Comparison of ENCODE assay signal across 25 cellular contexts in genomic region chr6:12414096-12414675, GRCh38.
DNase-seq lines count a peak whose midpoint lies in the region; ATAC-seq, FAIRE-seq and TF ChIP-seq lines count a peak whose summit lies in the region.
"Had no signal": no experiment of that assay in that cellular context is flagged by ENCODE, and none has a peak within 500 bp of the region (broad histone marks: within the 10 kb centered on the region; RNA-seq: fewer than 3 reads in every experiment).

No MANE protein-coding gene starts in this region.

- TF ChIP-seq CTCF in AG10803 (conservative IDR thresholded peaks at IDR 0.05; ENCODE audit: low read length) = no peak
- TF ChIP-seq CTCF in PC-3 (conservative IDR thresholded peaks at IDR 0.05; ENCODE audit: low read depth, low read length) = no peak

- no peaks in the 10 kb centered on the region for H4K20me1 ChIP-seq in PC-3 (ENCODE audit: low read length)

- intact Hi-C loops in PC-3 (cut with micrococcal nuclease) = no loop called here

- H3K4me2 ChIP-seq in PC-3 (ENCODE audit: low read length) = no peak overlapping the region
- H3K4me2 ChIP-seq: KMS-11, PC-9 had no signal

- no peaks in the 10 kb centered on the region for H3K9me3 ChIP-seq in PC-3 (ENCODE audit: low read length)
- H3K9me3 ChIP-seq: SJCRH30 had no signal

- H3K9me2 ChIP-seq in PC-3 (replicated peaks; ENCODE audit: low read length) = no peaks in the 10 kb centered on the region

- H3K4me3 ChIP-seq in AG10803 (ENCODE audit: low read length) (no peak overlapping the region), PC-3 (ENCODE audit: low read length) (no peak overlapping the region)
- H3K4me3 ChIP-seq: PC-9, SJCRH30 had no signal

- H3K4me1 ChIP-seq in PC-3 (ENCODE audit: insufficient read depth, low read length) = peaks cover 9% of the 10 kb centered on the region
- H3K4me1 ChIP-seq: SJCRH30 had no signal

- no TSS peak for BruUV-seq in PC-3 (replicated peaks; lab: Mats Ljungman, UMichigan)

- CTCF ChIA-PET in PC-3 (lab: Charles Lee) = no interaction called here

- POLR2A ChIA-PET in PC-3 (lab: Charles Lee; ENCODE audit: unreplicated experiment) = no interaction called here

- no peak overlapping the region for H3K9ac ChIP-seq in PC-3 (ENCODE audit: low read length)
- H3K9ac ChIP-seq: KMS-11 had no signal

- peak; percentile 57 for FAIRE-seq in H54 (lab: Jason Lieb, UNC)
- FAIRE-seq: GM19239 had no signal

- no peak for TF ChIP-seq POLR2A in H54 (IDR thresholded peaks at IDR 0.05; ENCODE audit: low read depth, low read length)

- H3K27ac ChIP-seq in PC-3 (ENCODE audit: low read length) = no peak overlapping the region
- H3K27ac ChIP-seq: KMS-11, PC-9, SJCRH30 had no signal

- H3K36me3 ChIP-seq in PC-3 (ENCODE audit: low read depth, low read length) = no peaks in the 10 kb centered on the region
- H3K36me3 ChIP-seq: SJCRH30 had no signal

- H3K79me2 ChIP-seq in PC-3 (ENCODE audit: low read length) = no peaks in the 10 kb centered on the region

- H2AFZ ChIP-seq in PC-3 (ENCODE audit: low read length) = no peak overlapping the region
- H2AFZ ChIP-seq: PC-9 had no signal

- H3F3A ChIP-seq in PC-3 (ENCODE audit: low read length, unreplicated experiment) = no peaks in the 10 kb centered on the region

- no peaks in the 10 kb centered on the region for H3K27me3 ChIP-seq in PC-3 (ENCODE audit: low read length)
- H3K27me3 ChIP-seq: SJCRH30 had no signal

- ATAC-seq in PC-3 = no peak
- no peak for ATAC-seq in HG02798 (IDR thresholded peaks at IDR 0.05; ENCODE audit: poor library complexity, unreplicated experiment)
- ATAC-seq: Right ventricle myocardium inferior, SK-N-SH treated with all-trans-retinoic acid at 6 μM for 48 hours had no signal

- peak; percentile 22 for DNase-seq in AG10803 (ENCODE audit: low read depth)
- DNase-seq in H54 (ENCODE audit: insufficient read length, low spot score) = no peak
- peak; percentile 27 for DNase-seq in PC-3
- DNase-seq in renal cortical epithelial cell (ENCODE audit: low read depth) = peak; percentile 12
- DNase-seq in NCI-H1048 (lab: John Stamatoyannopoulos, UW) = no peak
- no peak for DNase-seq in occipital lobe (lab: John Stamatoyannopoulos, UW)
- DNase-seq: C1 segment of cervical spinal cord; CD4-positive, alpha-beta memory T cell; COR-L47; EL; H9; HFFc6; MV-4-11; NCI-H2029; NCI-H446; NCI-H524 treated with DMSO at 0.1 percent for 48 hours; NCI-H774; NK-92 treated with Interleukin-12 subunit alpha and Interleukin-12 subunit beta, amount 100 ng/mL, for 24 hours; PC-9; SJCRH30 had no signal

Comparison
In these comparisons a context has a peak if more than half of its experiments do, and no peak if none do; other contexts are left out.
1. DNase-seq: peak in AG10803 (single experiment), PC-3 (single experiment) and renal cortical epithelial cell (single experiment); none in H54 (single experiment), NCI-H1048 (single experiment) and occipital lobe (single experiment).